In genomic region chr3:159787191-159787590, GRCh38 we compare ENCODE assay signal across 1 cellular context.
A peak's percentile ranks its signal among the peaks of the same experiment; 100 is the strongest.
TF ChIP-seq lines count a peak whose summit lies in the region.

No MANE protein-coding gene starts in this region.

TF ChIP-seq in HepG2, 621 proteins besides CTCF, POLR2A, EP300 and RAD21 (continued from another document and continues in another):
- TF ChIP-seq ZSCAN5A (CRISPR knock-in tag; IDR thresholded peaks at IDR 0.05; ENCODE audit: borderline replicate concordance) (no peak), MTF2 (CRISPR knock-in tag; IDR thresholded peaks at IDR 0.05; ENCODE audit: borderline replicate concordance) (no peak), RXRB (CRISPR knock-in tag; IDR thresholded peaks at IDR 0.05; ENCODE audit: borderline replicate concordance) (peak; percentile 95), SRF (IDR thresholded peaks at IDR 0.05; ENCODE audit: low read depth, low read length) (no peak), SNAPC2 (CRISPR knock-in tag; IDR thresholded peaks at IDR 0.05) (no peak), HCFC1 (IDR thresholded peaks at IDR 0.05; ENCODE audit: low read depth, low read length) (no peak), ZNF580 (CRISPR knock-in tag; IDR thresholded peaks at IDR 0.05; ENCODE audit: borderline replicate concordance, low read depth) (no peak), ZNF543 (CRISPR knock-in tag; IDR thresholded peaks at IDR 0.05) (no peak), ZBTB33 (CRISPR knock-in tag; IDR thresholded peaks at IDR 0.05) (no peak), AKAP8 (CRISPR knock-in tag; IDR thresholded peaks at IDR 0.05) (no peak), GTF2F1 (IDR thresholded peaks at IDR 0.05; ENCODE audit: low read length) (no peak), ZC3H13 (CRISPR knock-in tag; IDR thresholded peaks at IDR 0.05) (no peak), PHF21A (CRISPR knock-in tag; IDR thresholded peaks at IDR 0.05) (no peak), KAT7 (CRISPR knock-in tag; IDR thresholded peaks at IDR 0.05; ENCODE audit: borderline replicate concordance) (no peak), DRAP1 (CRISPR knock-in tag; IDR thresholded peaks at IDR 0.05) (0 out of 2 replicates have a peak, but pooled peaks have one; percentile 25), ZBTB4 (CRISPR knock-in tag; IDR thresholded peaks at IDR 0.05; ENCODE audit: borderline replicate concordance) (no peak), ZNF441 (CRISPR knock-in tag; IDR thresholded peaks at IDR 0.05; ENCODE audit: borderline replicate concordance) (no peak), TEAD3 (CRISPR knock-in tag; optimal IDR thresholded peaks at IDR 0.05; ENCODE audit: borderline replicate concordance) (peak; percentile 32), GLI4 (CRISPR knock-in tag; IDR thresholded peaks at IDR 0.05; ENCODE audit: borderline replicate concordance) (no peak), NFKB2 (CRISPR knock-in tag; IDR thresholded peaks at IDR 0.05; ENCODE audit: borderline replicate concordance) (no peak), AGO1 (IDR thresholded peaks at IDR 0.05; ENCODE audit: low read depth, low read length, poor library complexity, severe bottlenecking) (no peak), ZNF18 (CRISPR knock-in tag; IDR thresholded peaks at IDR 0.05; ENCODE audit: insufficient replicate concordance) (no peak), SSRP1 (CRISPR knock-in tag; IDR thresholded peaks at IDR 0.05) (no peak), ZNF589 (CRISPR knock-in tag; conservative IDR thresholded peaks at IDR 0.05) (no peak), TCF7L2 (IDR thresholded peaks at IDR 0.05; ENCODE audit: low read depth, low read length) (no peak), ZNF207 (IDR thresholded peaks at IDR 0.05; ENCODE audit: borderline replicate concordance) (no peak), ZBTB3 (CRISPR knock-in tag; IDR thresholded peaks at IDR 0.05; ENCODE audit: borderline replicate concordance, low read depth) (no peak), ZSCAN31 (CRISPR knock-in tag; IDR thresholded peaks at IDR 0.05; ENCODE audit: low read depth) (no peak), SMARCE1 (IDR thresholded peaks at IDR 0.05; ENCODE audit: borderline replicate concordance) (no peak), ZNF350 (CRISPR knock-in tag; IDR thresholded peaks at IDR 0.05; ENCODE audit: borderline replicate concordance, low read depth) (no peak), ZNF354B (CRISPR knock-in tag; IDR thresholded peaks at IDR 0.05) (no peak), YY1 (IDR thresholded peaks at IDR 0.05; ENCODE audit: insufficient read depth, insufficient replicate concordance, low read depth, low read length) (no peak), PHF20 (CRISPR knock-in tag; IDR thresholded peaks at IDR 0.05) (no peak), KDM6A (CRISPR knock-in tag; IDR thresholded peaks at IDR 0.05; ENCODE audit: low read depth) (0 out of 2 replicates have a peak, but pooled peaks have one; percentile 56), NFYC (CRISPR knock-in tag; IDR thresholded peaks at IDR 0.05) (no peak), ZFP36 (IDR thresholded peaks at IDR 0.05; ENCODE audit: borderline replicate concordance, low read depth, low read length, partially characterized antibody) (no peak), ZNF891 (CRISPR knock-in tag; IDR thresholded peaks at IDR 0.05) (no peak), ZNF12 (CRISPR knock-in tag; IDR thresholded peaks at IDR 0.05) (no peak), RAD51 (IDR thresholded peaks at IDR 0.05; ENCODE audit: borderline replicate concordance) (no peak), SPEN (CRISPR knock-in tag; IDR thresholded peaks at IDR 0.05; ENCODE audit: low read depth) (no peak), IRF1 (CRISPR knock-in tag; IDR thresholded peaks at IDR 0.05; ENCODE audit: low read depth) (no peak), ZNF780A (CRISPR knock-in tag; IDR thresholded peaks at IDR 0.05) (no peak), GPN1 (CRISPR knock-in tag; IDR thresholded peaks at IDR 0.05; ENCODE audit: borderline replicate concordance) (no peak), PLSCR1 (CRISPR knock-in tag; IDR thresholded peaks at IDR 0.05; ENCODE audit: borderline replicate concordance) (no peak), POGK (CRISPR knock-in tag; conservative IDR thresholded peaks at IDR 0.05) (no peak), SMAD3 (CRISPR knock-in tag; IDR thresholded peaks at IDR 0.05) (no peak), NFE2 (CRISPR knock-in tag; IDR thresholded peaks at IDR 0.05) (peak; percentile 81), PHF5A (CRISPR knock-in tag; IDR thresholded peaks at IDR 0.05; ENCODE audit: low read depth, unreplicated experiment) (no peak), CREB1 (IDR thresholded peaks at IDR 0.05) (no peak), CREB1 (CRISPR knock-in tag; IDR thresholded peaks at IDR 0.05) (no peak; the same call in 1 of the 2 replicates), ZFP36L2 (CRISPR knock-in tag; IDR thresholded peaks at IDR 0.05) (no peak), JDP2 (CRISPR knock-in tag; IDR thresholded peaks at IDR 0.05; ENCODE audit: borderline replicate concordance) (no peak), ZNF747 (CRISPR knock-in tag; IDR thresholded peaks at IDR 0.05; ENCODE audit: borderline replicate concordance) (no peak), ZNF512 (CRISPR knock-in tag; IDR thresholded peaks at IDR 0.05) (no peak), GPBP1L1 (CRISPR knock-in tag; IDR thresholded peaks at IDR 0.05) (no peak), THAP8 (CRISPR knock-in tag; IDR thresholded peaks at IDR 0.05; ENCODE audit: borderline replicate concordance) (no peak), NFIC (IDR thresholded peaks at IDR 0.05; ENCODE audit: low read length) (peak; percentile 78; the same call in 1 of the 2 replicates)
